2 cellular contexts compared by ENCODE assay signal in genomic region chr21:46191686-46192575, GRCh38.
TF ChIP-seq lines count a peak whose summit lies in the region.

No MANE protein-coding gene starts in this region.

TF ChIP-seq in HepG2, 621 proteins besides CTCF, POLR2A, EP300 and RAD21 (continues in another document):
- TF ChIP-seq DMTF1 (CRISPR knock-in tag; IDR thresholded peaks at IDR 0.05) (no peak), ONECUT2 (CRISPR knock-in tag; IDR thresholded peaks at IDR 0.05) (no peak), TEAD3 (CRISPR knock-in tag; optimal IDR thresholded peaks at IDR 0.05; ENCODE audit: borderline replicate concordance) (no peak), ZNF547 (CRISPR knock-in tag; IDR thresholded peaks at IDR 0.05) (no peak), ZNF800 (CRISPR knock-in tag; IDR thresholded peaks at IDR 0.05) (no peak), SKI (IDR thresholded peaks at IDR 0.05; ENCODE audit: partially characterized antibody) (no peak), KLF15 (CRISPR knock-in tag; IDR thresholded peaks at IDR 0.05; ENCODE audit: borderline replicate concordance) (no peak), ZNF552 (CRISPR knock-in tag; IDR thresholded peaks at IDR 0.05; ENCODE audit: borderline replicate concordance) (no peak), ZNF687 (CRISPR knock-in tag; IDR thresholded peaks at IDR 0.05) (peak; percentile 23; the same call in 1 of the 2 replicates), HOXA3 (CRISPR knock-in tag; IDR thresholded peaks at IDR 0.05) (no peak), MATR3 (CRISPR knock-in tag; IDR thresholded peaks at IDR 0.05) (no peak), NONO (IDR thresholded peaks at IDR 0.05) (no peak), NONO (CRISPR knock-in tag; conservative IDR thresholded peaks at IDR 0.05) (0 out of 2 replicates have a peak, but pooled peaks have one; percentile 2), CBFB (CRISPR knock-in tag; IDR thresholded peaks at IDR 0.05) (no peak), NCOA2 (CRISPR knock-in tag; IDR thresholded peaks at IDR 0.05) (no peak), CREB1 (IDR thresholded peaks at IDR 0.05) (no peak), CREB1 (CRISPR knock-in tag; IDR thresholded peaks at IDR 0.05) (no peak), ZNF281 (CRISPR knock-in tag; IDR thresholded peaks at IDR 0.05; ENCODE audit: borderline replicate concordance) (0 out of 2 replicates have a peak, but pooled peaks have one; percentile 18), FOXK1 (CRISPR knock-in tag; IDR thresholded peaks at IDR 0.05; ENCODE audit: borderline replicate concordance, low read depth) (no peak), ZKSCAN5 (CRISPR knock-in tag; IDR thresholded peaks at IDR 0.05) (no peak)

TF ChIP-seq in WTC11, 78 proteins besides CTCF, POLR2A, EP300 and RAD21:
- TF ChIP-seq GABPB1 (CRISPR knock-in tag; IDR thresholded peaks at IDR 0.05) (no peak), SOX15 (CRISPR knock-in tag; IDR thresholded peaks at IDR 0.05) (no peak), ERG (CRISPR knock-in tag; IDR thresholded peaks at IDR 0.05) (no peak), USF2 (CRISPR knock-in tag; IDR thresholded peaks at IDR 0.05) (no peak), ZNF317 (CRISPR knock-in tag; IDR thresholded peaks at IDR 0.05; ENCODE audit: borderline replicate concordance, low read depth) (no peak), ARID4B (CRISPR knock-in tag; IDR thresholded peaks at IDR 0.05; ENCODE audit: borderline replicate concordance) (no peak), MXD4 (CRISPR knock-in tag; IDR thresholded peaks at IDR 0.05; ENCODE audit: borderline replicate concordance) (no peak), CBFB (CRISPR knock-in tag; IDR thresholded peaks at IDR 0.05; ENCODE audit: low read depth) (no peak), CREM (CRISPR knock-in tag; IDR thresholded peaks at IDR 0.05) (no peak), AR (CRISPR knock-in tag; IDR thresholded peaks at IDR 0.05) (no peak)
